ENCODE assay signal across 31 cellular contexts in the genomic region with DNA sequence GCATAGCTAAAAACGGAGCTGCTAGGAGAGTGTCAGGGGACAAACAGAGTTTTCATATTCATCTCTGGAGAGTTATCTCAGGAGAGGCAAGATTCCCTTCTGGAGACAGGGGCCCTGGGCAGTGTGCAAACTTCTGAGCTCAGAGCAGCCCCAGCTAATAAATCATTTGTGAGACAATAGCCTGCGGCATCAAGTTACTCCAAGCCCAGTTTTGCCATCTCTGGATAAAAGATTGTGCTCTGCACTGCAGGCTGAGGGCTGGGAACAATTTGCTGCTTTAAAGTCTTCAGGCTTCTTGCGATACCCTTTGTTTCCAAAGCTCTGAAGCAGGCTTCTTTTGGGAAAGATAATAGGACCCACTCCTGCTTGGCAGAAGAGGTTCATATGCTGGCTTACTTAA.
DNase-seq lines count a peak whose midpoint lies in the region; ATAC-seq and TF ChIP-seq lines count a peak whose summit lies in the region.
"Had no signal": no experiment of that assay in that cellular context is flagged by ENCODE, and none has a peak within 500 bp of the region (broad histone marks: within the 10 kb centered on the region; RNA-seq: fewer than 3 reads in every experiment).

No MANE protein-coding gene starts in this region.

- no peak for TF ChIP-seq CTCF in omental fat pad (IDR thresholded peaks at IDR 0.05)

- ATAC-seq in omental fat pad (ENCODE audit: low FRiP score) (no peak), GM18861 (IDR thresholded peaks at IDR 0.05; ENCODE audit: unreplicated experiment) (no peak)
- ATAC-seq: activated naive CD4-positive, alpha-beta T cell treated with anti-CD3 and anti-CD28 coated beads, Interleukin-2, amount 50 U/mL, for 72 hours; foreskin keratinocyte had no signal

- DNase-seq in COLO668 (lab: John Stamatoyannopoulos, UW; ENCODE audit: unreplicated experiment): peak; percentile 25
- peak; percentile 34 for DNase-seq in ELF-1 (ENCODE audit: low read depth, low spot score)
- DNase-seq in NCI-H2171 (lab: John Stamatoyannopoulos, UW): peak; percentile 32
- DNase-seq in left kidney (ENCODE audit: low read depth, low spot score): peak; percentile 89
- DNase-seq in omental fat pad (ENCODE audit: low spot score): no peak
- no peak for DNase-seq in NCI-H526 (lab: John Stamatoyannopoulos, UW)
- DNase-seq: activated CD4-positive, alpha-beta T cell treated with anti-CD3 and anti-CD28 coated beads, Interleukin-2, amount 10 ng/mL, durations not matched to agents 24 days and 14 days; activated effector memory CD4-positive, alpha-beta T cell treated with Interleukin-2 at 50 U/mL for 16 hours; activated T-cell treated with anti-CD3 and anti-CD28 coated beads, Interleukin-2, amount 50 U/mL, for 1 hour; amygdala; brain microvascular endothelial cell; cerebellar nuclear complex; DMS79; foreskin keratinocyte; GDM1; GOT3; head of caudate nucleus; kidney; naive B cell; NCI-H1048; NCI-H2029 treated with DMSO at 0.1 percent for 48 hours; NCI-H524 treated with DMSO at 0.1 percent for 48 hours; nucleus accumbens; SIG-M5; stimulated activated CD4-positive, alpha-beta T cell treated with anti-CD3 and anti-CD28 coated beads, Interleukin-4, amount 100 ng/mL, for 1 hour; stomach; T1000; thyroid gland; WERI-Rb-1 had no signal

Comparison
In these comparisons a context has a peak if more than half of its experiments do, and no peak if none do; other contexts are left out.
1. DNase-seq: peak in COLO668 (single experiment), ELF-1 (single experiment), NCI-H2171 (single experiment) and left kidney (single experiment); none in omental fat pad (single experiment) and NCI-H526 (0 of 2).